In genomic region chr14:21071225-21072041, GRCh38 we compare ENCODE assay signal across 1 cellular context.
TF ChIP-seq lines count a peak whose summit lies in the region.

No MANE protein-coding gene starts in this region.

TF ChIP-seq in HepG2, 621 proteins besides CTCF, POLR2A, EP300 and RAD21 (continued from another document and continues in another):
- TF ChIP-seq, protein P1, sequence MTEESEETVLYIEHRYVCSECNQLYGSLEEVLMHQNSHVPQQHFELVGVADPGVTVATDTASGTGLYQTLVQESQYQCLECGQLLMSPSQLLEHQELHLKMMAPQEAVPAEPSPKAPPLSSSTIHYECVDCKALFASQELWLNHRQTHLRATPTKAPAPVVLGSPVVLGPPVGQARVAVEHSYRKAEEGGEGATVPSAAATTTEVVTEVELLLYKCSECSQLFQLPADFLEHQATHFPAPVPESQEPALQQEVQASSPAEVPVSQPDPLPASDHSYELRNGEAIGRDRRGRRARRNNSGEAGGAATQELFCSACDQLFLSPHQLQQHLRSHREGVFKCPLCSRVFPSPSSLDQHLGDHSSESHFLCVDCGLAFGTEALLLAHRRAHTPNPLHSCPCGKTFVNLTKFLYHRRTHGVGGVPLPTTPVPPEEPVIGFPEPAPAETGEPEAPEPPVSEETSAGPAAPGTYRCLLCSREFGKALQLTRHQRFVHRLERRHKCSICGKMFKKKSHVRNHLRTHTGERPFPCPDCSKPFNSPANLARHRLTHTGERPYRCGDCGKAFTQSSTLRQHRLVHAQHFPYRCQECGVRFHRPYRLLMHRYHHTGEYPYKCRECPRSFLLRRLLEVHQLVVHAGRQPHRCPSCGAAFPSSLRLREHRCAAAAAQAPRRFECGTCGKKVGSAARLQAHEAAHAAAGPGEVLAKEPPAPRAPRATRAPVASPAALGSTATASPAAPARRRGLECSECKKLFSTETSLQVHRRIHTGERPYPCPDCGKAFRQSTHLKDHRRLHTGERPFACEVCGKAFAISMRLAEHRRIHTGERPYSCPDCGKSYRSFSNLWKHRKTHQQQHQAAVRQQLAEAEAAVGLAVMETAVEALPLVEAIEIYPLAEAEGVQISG (CRISPR knock-in tag; IDR thresholded peaks at IDR 0.05), result peak; percentile 68
- TF ChIP-seq, protein P2, sequence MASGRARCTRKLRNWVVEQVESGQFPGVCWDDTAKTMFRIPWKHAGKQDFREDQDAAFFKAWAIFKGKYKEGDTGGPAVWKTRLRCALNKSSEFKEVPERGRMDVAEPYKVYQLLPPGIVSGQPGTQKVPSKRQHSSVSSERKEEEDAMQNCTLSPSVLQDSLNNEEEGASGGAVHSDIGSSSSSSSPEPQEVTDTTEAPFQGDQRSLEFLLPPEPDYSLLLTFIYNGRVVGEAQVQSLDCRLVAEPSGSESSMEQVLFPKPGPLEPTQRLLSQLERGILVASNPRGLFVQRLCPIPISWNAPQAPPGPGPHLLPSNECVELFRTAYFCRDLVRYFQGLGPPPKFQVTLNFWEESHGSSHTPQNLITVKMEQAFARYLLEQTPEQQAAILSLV (CRISPR knock-in tag; IDR thresholded peaks at IDR 0.05; ENCODE audit: borderline replicate concordance), result peak; percentile 43; the same call in 1 of the 2 replicates
- TF ChIP-seq KLF16 (CRISPR knock-in tag; IDR thresholded peaks at IDR 0.05), result peak in 1 of 2 experiments; percentile 34; a peak in 1 of 4 replicates
- TF ChIP-seq PHF20 (CRISPR knock-in tag; IDR thresholded peaks at IDR 0.05), result peak; percentile 55
- peak; percentile 50; the same call in 1 of the 2 replicates for TF ChIP-seq SKIL (CRISPR knock-in tag; IDR thresholded peaks at IDR 0.05; ENCODE audit: borderline replicate concordance)
- TF ChIP-seq ZNF513 (CRISPR knock-in tag; conservative IDR thresholded peaks at IDR 0.05), result no peak
- TF ChIP-seq MIER2 (CRISPR knock-in tag; IDR thresholded peaks at IDR 0.05), result no peak
- TF ChIP-seq SOX6 (IDR thresholded peaks at IDR 0.05), result no peak
- TF ChIP-seq SOX6 (CRISPR knock-in tag; IDR thresholded peaks at IDR 0.05), result no peak
- no peak for TF ChIP-seq CREB1 (IDR thresholded peaks at IDR 0.05)
- TF ChIP-seq CREB1 (CRISPR knock-in tag; IDR thresholded peaks at IDR 0.05), result no peak
- TF ChIP-seq KDM3A (CRISPR knock-in tag; IDR thresholded peaks at IDR 0.05; ENCODE audit: low read depth), result 0 out of 2 replicates have a peak, but pooled peaks have one; percentile 59
- TF ChIP-seq, protein P3, sequence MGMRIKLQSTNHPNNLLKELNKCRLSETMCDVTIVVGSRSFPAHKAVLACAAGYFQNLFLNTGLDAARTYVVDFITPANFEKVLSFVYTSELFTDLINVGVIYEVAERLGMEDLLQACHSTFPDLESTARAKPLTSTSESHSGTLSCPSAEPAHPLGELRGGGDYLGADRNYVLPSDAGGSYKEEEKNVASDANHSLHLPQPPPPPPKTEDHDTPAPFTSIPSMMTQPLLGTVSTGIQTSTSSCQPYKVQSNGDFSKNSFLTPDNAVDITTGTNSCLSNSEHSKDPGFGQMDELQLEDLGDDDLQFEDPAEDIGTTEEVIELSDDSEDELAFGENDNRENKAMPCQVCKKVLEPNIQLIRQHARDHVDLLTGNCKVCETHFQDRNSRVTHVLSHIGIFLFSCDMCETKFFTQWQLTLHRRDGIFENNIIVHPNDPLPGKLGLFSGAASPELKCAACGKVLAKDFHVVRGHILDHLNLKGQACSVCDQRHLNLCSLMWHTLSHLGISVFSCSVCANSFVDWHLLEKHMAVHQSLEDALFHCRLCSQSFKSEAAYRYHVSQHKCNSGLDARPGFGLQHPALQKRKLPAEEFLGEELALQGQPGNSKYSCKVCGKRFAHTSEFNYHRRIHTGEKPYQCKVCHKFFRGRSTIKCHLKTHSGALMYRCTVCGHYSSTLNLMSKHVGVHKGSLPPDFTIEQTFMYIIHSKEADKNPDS (CRISPR knock-in tag; IDR thresholded peaks at IDR 0.05), result no peak
- TF ChIP-seq LCORL (IDR thresholded peaks at IDR 0.05), result no peak
- TF ChIP-seq LCORL (CRISPR knock-in tag; IDR thresholded peaks at IDR 0.05), result peak; percentile 48; the same call in 1 of the 2 replicates
- no peak for TF ChIP-seq ZNF562 (CRISPR knock-in tag; IDR thresholded peaks at IDR 0.05; ENCODE audit: borderline replicate concordance)
- TF ChIP-seq ARID5B (CRISPR knock-in tag; IDR thresholded peaks at IDR 0.05), result peak; percentile 48
- TF ChIP-seq ZNF770 (CRISPR knock-in tag; IDR thresholded peaks at IDR 0.05), result 0 out of 2 replicates have a peak, but pooled peaks have one; percentile 9
- peak; percentile 12; the same call in 1 of the 2 replicates for TF ChIP-seq ZMYM3 (CRISPR knock-in tag; IDR thresholded peaks at IDR 0.05)
- no peak for TF ChIP-seq ZNF432 (CRISPR knock-in tag; IDR thresholded peaks at IDR 0.05; ENCODE audit: borderline replicate concordance)
- no peak for TF ChIP-seq GABPA (IDR thresholded peaks at IDR 0.05; ENCODE audit: low read depth, low read length)
- TF ChIP-seq GABPA (CRISPR knock-in tag; IDR thresholded peaks at IDR 0.05; ENCODE audit: low read depth), result peak; percentile 42; the same call in 1 of the 2 replicates
- TF ChIP-seq, protein P4, sequence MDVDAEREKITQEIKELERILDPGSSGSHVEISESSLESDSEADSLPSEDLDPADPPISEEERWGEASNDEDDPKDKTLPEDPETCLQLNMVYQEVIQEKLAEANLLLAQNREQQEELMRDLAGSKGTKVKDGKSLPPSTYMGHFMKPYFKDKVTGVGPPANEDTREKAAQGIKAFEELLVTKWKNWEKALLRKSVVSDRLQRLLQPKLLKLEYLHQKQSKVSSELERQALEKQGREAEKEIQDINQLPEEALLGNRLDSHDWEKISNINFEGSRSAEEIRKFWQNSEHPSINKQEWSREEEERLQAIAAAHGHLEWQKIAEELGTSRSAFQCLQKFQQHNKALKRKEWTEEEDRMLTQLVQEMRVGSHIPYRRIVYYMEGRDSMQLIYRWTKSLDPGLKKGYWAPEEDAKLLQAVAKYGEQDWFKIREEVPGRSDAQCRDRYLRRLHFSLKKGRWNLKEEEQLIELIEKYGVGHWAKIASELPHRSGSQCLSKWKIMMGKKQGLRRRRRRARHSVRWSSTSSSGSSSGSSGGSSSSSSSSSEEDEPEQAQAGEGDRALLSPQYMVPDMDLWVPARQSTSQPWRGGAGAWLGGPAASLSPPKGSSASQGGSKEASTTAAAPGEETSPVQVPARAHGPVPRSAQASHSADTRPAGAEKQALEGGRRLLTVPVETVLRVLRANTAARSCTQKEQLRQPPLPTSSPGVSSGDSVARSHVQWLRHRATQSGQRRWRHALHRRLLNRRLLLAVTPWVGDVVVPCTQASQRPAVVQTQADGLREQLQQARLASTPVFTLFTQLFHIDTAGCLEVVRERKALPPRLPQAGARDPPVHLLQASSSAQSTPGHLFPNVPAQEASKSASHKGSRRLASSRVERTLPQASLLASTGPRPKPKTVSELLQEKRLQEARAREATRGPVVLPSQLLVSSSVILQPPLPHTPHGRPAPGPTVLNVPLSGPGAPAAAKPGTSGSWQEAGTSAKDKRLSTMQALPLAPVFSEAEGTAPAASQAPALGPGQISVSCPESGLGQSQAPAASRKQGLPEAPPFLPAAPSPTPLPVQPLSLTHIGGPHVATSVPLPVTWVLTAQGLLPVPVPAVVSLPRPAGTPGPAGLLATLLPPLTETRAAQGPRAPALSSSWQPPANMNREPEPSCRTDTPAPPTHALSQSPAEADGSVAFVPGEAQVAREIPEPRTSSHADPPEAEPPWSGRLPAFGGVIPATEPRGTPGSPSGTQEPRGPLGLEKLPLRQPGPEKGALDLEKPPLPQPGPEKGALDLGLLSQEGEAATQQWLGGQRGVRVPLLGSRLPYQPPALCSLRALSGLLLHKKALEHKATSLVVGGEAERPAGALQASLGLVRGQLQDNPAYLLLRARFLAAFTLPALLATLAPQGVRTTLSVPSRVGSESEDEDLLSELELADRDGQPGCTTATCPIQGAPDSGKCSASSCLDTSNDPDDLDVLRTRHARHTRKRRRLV (CRISPR knock-in tag; IDR thresholded peaks at IDR 0.05), result no peak
- no peak for TF ChIP-seq SCMH1 (CRISPR knock-in tag; IDR thresholded peaks at IDR 0.05; ENCODE audit: borderline replicate concordance)
- TF ChIP-seq BRD4 (CRISPR knock-in tag; IDR thresholded peaks at IDR 0.05), result peak; percentile 13; the same call in 1 of the 2 replicates
- peak; percentile 65; the same call in 1 of the 2 replicates for TF ChIP-seq ZNF768 (CRISPR knock-in tag; IDR thresholded peaks at IDR 0.05)
- peak; percentile 15; the same call in 1 of the 2 replicates for TF ChIP-seq ZNF292 (CRISPR knock-in tag; IDR thresholded peaks at IDR 0.05; ENCODE audit: borderline replicate concordance, low read depth)
- peak; percentile 73; the same call in 1 of the 2 replicates for TF ChIP-seq ZFP82 (CRISPR knock-in tag; IDR thresholded peaks at IDR 0.05; ENCODE audit: borderline replicate concordance)
- no peak for TF ChIP-seq TCF12 (IDR thresholded peaks at IDR 0.05)
- TF ChIP-seq TCF12 (CRISPR knock-in tag; IDR thresholded peaks at IDR 0.05), result peak; percentile 13; the same call in 1 of the 2 replicates
- TF ChIP-seq ATF7-NPFF (CRISPR knock-in tag; IDR thresholded peaks at IDR 0.05; ENCODE audit: low read depth), result 0 out of 2 replicates have a peak, but pooled peaks have one; percentile 23
- TF ChIP-seq ZNF558 (CRISPR knock-in tag; IDR thresholded peaks at IDR 0.05; ENCODE audit: borderline replicate concordance), result no peak
- no peak for TF ChIP-seq ZNF431 (CRISPR knock-in tag; IDR thresholded peaks at IDR 0.05; ENCODE audit: borderline replicate concordance, low read depth)
- peak; percentile 8 for TF ChIP-seq TEAD3 (CRISPR knock-in tag; optimal IDR thresholded peaks at IDR 0.05; ENCODE audit: borderline replicate concordance)
